8 cellular contexts compared by ENCODE assay signal in the genomic region with DNA sequence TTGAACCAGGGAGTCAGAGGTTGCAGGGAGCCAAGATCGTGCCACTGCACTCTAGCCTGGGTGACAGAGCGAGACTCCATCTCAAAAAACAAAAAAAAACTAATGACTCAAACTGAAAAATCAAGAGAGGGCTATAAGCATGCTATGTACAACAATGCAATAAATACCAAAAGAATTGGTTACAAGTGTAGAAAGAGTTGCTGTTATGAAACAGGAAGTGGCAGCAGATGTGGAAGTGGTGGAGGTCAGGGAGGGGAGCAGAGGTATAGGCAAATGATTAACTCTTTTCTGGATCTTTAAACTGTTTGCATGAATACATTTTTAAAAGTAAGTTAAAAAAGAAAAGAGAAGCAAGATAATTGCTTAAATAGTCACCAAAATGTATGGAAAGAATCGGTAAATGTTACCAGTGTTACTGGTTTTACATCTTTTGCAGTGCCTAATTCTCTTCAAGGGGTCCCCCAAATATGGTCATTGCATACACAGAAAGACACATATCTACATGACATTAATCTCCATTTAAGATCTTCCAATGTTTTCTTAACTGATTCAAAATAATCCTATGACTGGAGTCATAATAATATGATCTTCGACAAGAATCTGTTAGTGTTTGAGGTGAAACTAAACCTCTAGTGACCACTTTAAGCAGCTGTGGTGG. TPM values are rescaled to one million over a fixed set of nuclear protein-coding genes. Genes with fewer than 3 reads are reported as not detected.
DNase-seq lines count a peak whose midpoint lies in the region; ATAC-seq and TF ChIP-seq lines count a peak whose summit lies in the region.

No MANE protein-coding gene starts in this region.

- DNase-seq in SIG-M5 (lab: John Stamatoyannopoulos, UW) (peak; percentile 33), mucosa of descending colon (peak in 1 of 3 donors; percentile 40), NCI-H128 (lab: John Stamatoyannopoulos, UW; ENCODE audit: unreplicated experiment) (no peak), HAP-1 (ENCODE audit: low spot score in 2 of 2) (no peak), NCI-H748 treated with DMSO at 0.1 percent for 48 hours (lab: John Stamatoyannopoulos, UW) (no peak)

- H3K27me3 ChIP-seq in ACC112 (ENCODE audit: insufficient read depth, low read length) (no peaks in the 10 kb centered on the region), HAP-1 (ENCODE audit: low read depth) (peaks cover 19% of the 10 kb centered on the region)

- no peak overlapping the region for H3K27ac ChIP-seq in ACC112 (ENCODE audit: low read depth, low read length)

- H3K36me3 ChIP-seq in ACC112 (ENCODE audit: insufficient read depth, low read length) (no peaks in the 10 kb centered on the region), mucosa of descending colon (ENCODE audit: low read depth) (no peaks in the 10 kb centered on the region), HAP-1 (replicated peaks) (no peaks in the 10 kb centered on the region)

- in situ Hi-C loops in HAP-1 (cut with MboI; ENCODE audit: low sequenced_read_pairs), result no loop called here

- no peak for TF ChIP-seq CTCF in mucosa of descending colon (IDR thresholded peaks at IDR 0.05)

- H3K79me2 ChIP-seq in ACC112 (ENCODE audit: control insufficient read depth, insufficient read depth, low read length, unreplicated experiment), result no peaks in the 10 kb centered on the region

- H3K9me3 ChIP-seq in mucosa of descending colon (no peaks in the 10 kb centered on the region), HAP-1 (no peaks in the 10 kb centered on the region)

- no peak overlapping the region for H3K4me3 ChIP-seq in ACC112 (ENCODE audit: low read depth, low read length)
- H3K4me3 ChIP-seq in mucosa of descending colon, result no peak overlapping the region
- no peak overlapping the region for H3K4me3 ChIP-seq in HAP-1

- ATAC-seq in GM18873 (IDR thresholded peaks at IDR 0.05; ENCODE audit: low FRiP score, unreplicated experiment), result peak; percentile 100
- peak; percentile 99 for ATAC-seq in HG03039 (IDR thresholded peaks at IDR 0.05; ENCODE audit: unreplicated experiment)
- ATAC-seq in mucosa of descending colon, result peak; percentile 78

- H2AFZ ChIP-seq in ACC112 (ENCODE audit: low read length, unreplicated experiment), result peak overlapping the region; percentile 36

- intact Hi-C loops in mucosa of descending colon (cut with DNase I, micrococcal nuclease), result no loop called here

- H3K4me1 ChIP-seq in ACC112 (ENCODE audit: control insufficient read depth, insufficient read depth, low read length, unreplicated experiment) (no peaks in the 10 kb centered on the region), mucosa of descending colon (ENCODE audit: low read depth) (no peaks in the 10 kb centered on the region), HAP-1 (no peaks in the 10 kb centered on the region)

RNA-seq across cellular contexts. Expression of a gene that starts 15.0 kb away (rescaled TPM):
- total RNA-seq in mucosa of descending colon, result 1 to 10 TPM in 2 of 3 donors, not detected in 1; 4.2 to 5.6 TPM

RNA-seq across cellular contexts. Expression of a gene that starts 35.3 kb away (rescaled TPM):
- under 1 TPM; 0.20 to 0.85 (median 0.72) TPM for total RNA-seq in mucosa of descending colon
